ENCODE assay signal across 6 cellular contexts in genomic region chr9:12980482-12980881, GRCh38.
"Had no signal": no experiment of that assay in that cellular context is flagged by ENCODE, and none has a peak within 500 bp of the region (broad histone marks: within the 10 kb centered on the region; RNA-seq: fewer than 3 reads in every experiment).

No MANE protein-coding gene starts in this region.

- ATAC-seq: GM23338, K562 had no signal

- H3K4me3 ChIP-seq: GM23338, K562 had no signal

- DNase-seq: H9, HCEC 1CT, IMR-90 had no signal

- H3K27ac Mint-ChIP-seq: GM23338 had no signal

- H3K27ac ChIP-seq: HL-60 had no signal

- H3K9me3 Mint-ChIP-seq: GM23338 had no signal

- H3K4me3 Mint-ChIP-seq: GM23338, H9 had no signal
